ENCODE assay signal across 10 cellular contexts in genomic region chr5:6480133-6481051, GRCh38. TPM values are rescaled to one million over a fixed set of nuclear protein-coding genes. Genes with fewer than 3 reads are reported as not detected.
DNase-seq lines count a peak whose midpoint lies in the region; ATAC-seq and TF ChIP-seq lines count a peak whose summit lies in the region.
"Had no signal": no experiment of that assay in that cellular context is flagged by ENCODE, and none has a peak within 500 bp of the region (broad histone marks: within the 10 kb centered on the region; RNA-seq: fewer than 3 reads in every experiment).

No MANE protein-coding gene starts in this region.

- TF ChIP-seq EP300 in sigmoid colon (IDR thresholded peaks at IDR 0.05): no peak

- no peak overlapping the region for H3K27ac ChIP-seq in sigmoid colon

- 81 to 84% methylated on average over 15 of the region's 15 CpGs for WGBS in sigmoid colon, 2 donors

- no peak for TF ChIP-seq CTCF in sigmoid colon (IDR thresholded peaks at IDR 0.05)

- ATAC-seq in GM18511 (IDR thresholded peaks at IDR 0.05; ENCODE audit: unreplicated experiment): peak; percentile 69
- peak; percentile 56 for ATAC-seq in GM21528 (IDR thresholded peaks at IDR 0.05; ENCODE audit: low FRiP score, unreplicated experiment)
- ATAC-seq in HG03280 (IDR thresholded peaks at IDR 0.05; ENCODE audit: unreplicated experiment): peak; percentile 45
- ATAC-seq in SK-N-SH treated with all-trans-retinoic acid at 6 μM for 48 hours: no peak

- peaks cover 0 to 6% (median 0%) of the 10 kb centered on the region in 4 donors for H3K4me1 ChIP-seq in sigmoid colon

- peak; percentile 32 for DNase-seq in germinal center (ENCODE audit: low spot score)
- DNase-seq in sigmoid colon: no peak
- no peak for DNase-seq in CD1c-positive myeloid dendritic cell (ENCODE audit: extremely low spot score)
- DNase-seq in NCI-H2196 treated with DMSO at 0.1 percent for 48 hours (lab: John Stamatoyannopoulos, UW; ENCODE audit: unreplicated experiment): no peak
- DNase-seq: activated T-cell treated with anti-CD3 and anti-CD28 coated beads, Interleukin-2, amount 50 U/mL, for 24 hours; NCI-H187 treated with DMSO at 0.1 percent for 48 hours had no signal

- no peaks in the 10 kb centered on the region for H3K27me3 ChIP-seq in sigmoid colon

- no peaks in the 10 kb centered on the region for H3K9me3 ChIP-seq in sigmoid colon

- H3K36me3 ChIP-seq in sigmoid colon: no peaks in the 10 kb centered on the region

- H3K4me3 ChIP-seq in sigmoid colon: no peak overlapping the region

- no peak for TF ChIP-seq POLR2A in sigmoid colon (IDR thresholded peaks at IDR 0.05)

- intact Hi-C loops in sigmoid colon (cut with DNase I): no loop called here

TF ChIP-seq in SK-N-SH treated with all-trans-retinoic acid at 6 μM for 48 hours, 23 proteins besides CTCF, POLR2A, EP300 and RAD21:
- TF ChIP-seq ZFP30 (CRISPR knock-in tag; IDR thresholded peaks at IDR 0.05) (no peak), PPARA (CRISPR knock-in tag; IDR thresholded peaks at IDR 0.05; ENCODE audit: borderline replicate concordance) (no peak), PATZ1 (CRISPR knock-in tag; IDR thresholded peaks at IDR 0.05; ENCODE audit: borderline replicate concordance) (no peak), ZNF8 (CRISPR knock-in tag; IDR thresholded peaks at IDR 0.05) (no peak), TCF4 (CRISPR knock-in tag; IDR thresholded peaks at IDR 0.05; ENCODE audit: borderline replicate concordance) (no peak), ZFP3 (CRISPR knock-in tag; IDR thresholded peaks at IDR 0.05) (no peak), CSDC2 (CRISPR knock-in tag; IDR thresholded peaks at IDR 0.05) (no peak), OSR1 (CRISPR knock-in tag; IDR thresholded peaks at IDR 0.05) (no peak), GLIS3 (CRISPR knock-in tag; IDR thresholded peaks at IDR 0.05) (no peak), CREB5 (CRISPR knock-in tag; IDR thresholded peaks at IDR 0.05; ENCODE audit: low read depth) (no peak), RARB (CRISPR knock-in tag; IDR thresholded peaks at IDR 0.05) (no peak)

RNA-seq across cellular contexts. Expression of gene UBE2QL1, which starts 31.7 kb away (rescaled TPM):
- total RNA-seq in sigmoid colon: 1 to 10 TPM; 3.6 to 5.5 (median 5.0) TPM
- under 1 TPM; under 0.01 to 0.23 (median 0.22) TPM for polyA plus RNA-seq in sigmoid colon
